1 cellular context compared by ENCODE assay signal in genomic region chr1:59354239-59354638, GRCh38.
TF ChIP-seq lines count a peak whose summit lies in the region.

No MANE protein-coding gene starts in this region.

TF ChIP-seq in HepG2, 621 proteins besides CTCF, POLR2A, EP300 and RAD21:
- TF ChIP-seq ZNF768 (CRISPR knock-in tag; IDR thresholded peaks at IDR 0.05) = peak; percentile 89
- TF ChIP-seq HOXA9 (CRISPR knock-in tag; IDR thresholded peaks at IDR 0.05; ENCODE audit: borderline replicate concordance) = 0 out of 2 replicates have a peak, but pooled peaks have one; percentile 24
- TF ChIP-seq ZMYM3 (CRISPR knock-in tag; IDR thresholded peaks at IDR 0.05) = peak; percentile 52
